8 cellular contexts compared by ENCODE assay signal in the genomic region with DNA sequence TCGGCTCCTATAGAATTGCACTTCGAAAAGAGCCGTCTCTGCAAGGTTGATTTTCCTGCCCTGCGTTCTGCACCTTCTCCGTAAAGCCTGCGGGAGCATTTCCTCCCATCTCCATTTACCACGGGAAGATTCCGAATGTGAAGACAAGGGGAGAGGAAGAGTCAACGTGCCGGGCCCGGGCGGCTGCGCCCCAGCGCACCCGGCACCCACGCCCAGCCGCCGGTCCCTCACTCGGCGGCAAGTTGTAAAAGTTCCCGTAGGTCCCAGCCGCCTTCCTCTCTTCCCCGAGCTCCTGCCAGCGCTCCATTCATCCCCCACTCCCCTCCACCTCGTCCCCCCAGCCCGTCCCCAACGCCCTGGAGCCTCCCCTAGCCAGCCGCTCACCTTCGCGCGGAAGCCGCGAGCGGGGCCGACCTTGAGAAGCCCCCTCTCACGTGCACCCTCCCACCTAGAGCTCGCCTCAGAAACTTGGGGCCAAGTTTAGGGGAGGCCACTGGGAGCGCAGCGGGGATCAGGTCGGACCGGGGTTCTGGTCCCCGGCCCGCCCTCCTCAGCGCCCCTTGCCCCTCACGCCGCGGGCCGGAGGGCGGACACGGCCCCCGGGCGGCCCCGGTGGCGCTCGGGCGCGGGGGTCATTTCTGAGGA. TPM values are rescaled to one million over a fixed set of nuclear protein-coding genes. Genes with fewer than 3 reads are reported as not detected.
A peak's percentile ranks its signal among the peaks of the same experiment; 100 is the strongest.
DNase-seq lines count a peak whose midpoint lies in the region; ATAC-seq and TF ChIP-seq lines count a peak whose summit lies in the region.

No MANE protein-coding gene starts in this region.

- peak overlapping the region; percentile 95 for H3K4me3 ChIP-seq in right cardiac atrium (ENCODE audit: low read length)

- ATAC-seq in SK-N-SH treated with all-trans-retinoic acid at 6 μM for 48 hours = peak; percentile 17
- peak; percentile 49 to 52 for ATAC-seq in right cardiac atrium
- ATAC-seq in GM21825 (IDR thresholded peaks at IDR 0.05; ENCODE audit: unreplicated experiment) = no peak
- no peak for ATAC-seq in GM21619 (IDR thresholded peaks at IDR 0.05; ENCODE audit: unreplicated experiment)

- H3K27me3 ChIP-seq in right cardiac atrium (ENCODE audit: control insufficient read depth, insufficient read depth) = no peaks in the 10 kb centered on the region

- peak; percentile 57 for DNase-seq in GM03348 (ENCODE audit: low spot score)
- peak; percentile 26 to 70 (median 64) for DNase-seq in right cardiac atrium
- DNase-seq in retina = peak; percentile 61
- no peak for DNase-seq in NAMALWA (ENCODE audit: low spot score)
- DNase-seq in CD1c-positive myeloid dendritic cell (ENCODE audit: extremely low spot score) = no peak

- peak overlapping the region; percentile 22 for H3K27ac ChIP-seq in right cardiac atrium (ENCODE audit: low read length)

- H3K4me1 ChIP-seq in right cardiac atrium (ENCODE audit: control insufficient read depth, insufficient read depth, low read length) = no peaks in the 10 kb centered on the region

- WGBS in right cardiac atrium = under 1% methylated on average over 57 of the region's 57 CpGs

- H3K9me3 ChIP-seq in right cardiac atrium (ENCODE audit: control insufficient read depth, low read length) = no peaks in the 10 kb centered on the region

- intact Hi-C loops in right cardiac atrium (cut with DNase I) = no loop called here

TF ChIP-seq in SK-N-SH treated with all-trans-retinoic acid at 6 μM for 48 hours, 23 proteins besides CTCF, POLR2A, EP300 and RAD21:
- TF ChIP-seq ZC3H10 (CRISPR knock-in tag; IDR thresholded peaks at IDR 0.05) (no peak), ZNF8 (CRISPR knock-in tag; IDR thresholded peaks at IDR 0.05) (no peak)
- TF ChIP-seq, protein P1, sequence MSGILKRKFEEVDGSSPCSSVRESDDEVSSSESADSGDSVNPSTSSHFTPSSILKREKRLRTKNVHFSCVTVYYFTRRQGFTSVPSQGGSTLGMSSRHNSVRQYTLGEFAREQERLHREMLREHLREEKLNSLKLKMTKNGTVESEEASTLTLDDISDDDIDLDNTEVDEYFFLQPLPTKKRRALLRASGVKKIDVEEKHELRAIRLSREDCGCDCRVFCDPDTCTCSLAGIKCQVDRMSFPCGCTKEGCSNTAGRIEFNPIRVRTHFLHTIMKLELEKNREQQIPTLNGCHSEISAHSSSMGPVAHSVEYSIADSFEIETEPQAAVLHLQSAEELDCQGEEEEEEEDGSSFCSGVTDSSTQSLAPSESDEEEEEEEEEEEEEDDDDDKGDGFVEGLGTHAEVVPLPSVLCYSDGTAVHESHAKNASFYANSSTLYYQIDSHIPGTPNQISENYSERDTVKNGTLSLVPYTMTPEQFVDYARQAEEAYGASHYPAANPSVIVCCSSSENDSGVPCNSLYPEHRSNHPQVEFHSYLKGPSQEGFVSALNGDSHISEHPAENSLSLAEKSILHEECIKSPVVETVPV (CRISPR knock-in tag; IDR thresholded peaks at IDR 0.05) = no peak

RNA-seq across cellular contexts. Expression of a gene that starts 0.4 kb away (rescaled TPM):
- 100 to 1,000 TPM in 2 of 4 donors, 10 to 100 TPM in 2; 52.2 to 123 (median 91.1) TPM for total RNA-seq in right cardiac atrium
- 4.7 TPM for polyA plus RNA-seq in right cardiac atrium

Comparison
In these comparisons a context has a peak if more than half of its experiments do, and no peak if none do; other contexts are left out.
1. DNase-seq: peak in GM03348 (single experiment), right cardiac atrium (3 of 3) and retina (single experiment); none in NAMALWA (single experiment) and CD1c-positive myeloid dendritic cell (single experiment).
2. ATAC-seq: peak in SK-N-SH treated with all-trans-retinoic acid at 6 μM for 48 hours (single experiment) and right cardiac atrium (2 of 2); none in GM21825 (single experiment) and GM21619 (single experiment).